17 cellular contexts compared by ENCODE assay signal in the genomic region with DNA sequence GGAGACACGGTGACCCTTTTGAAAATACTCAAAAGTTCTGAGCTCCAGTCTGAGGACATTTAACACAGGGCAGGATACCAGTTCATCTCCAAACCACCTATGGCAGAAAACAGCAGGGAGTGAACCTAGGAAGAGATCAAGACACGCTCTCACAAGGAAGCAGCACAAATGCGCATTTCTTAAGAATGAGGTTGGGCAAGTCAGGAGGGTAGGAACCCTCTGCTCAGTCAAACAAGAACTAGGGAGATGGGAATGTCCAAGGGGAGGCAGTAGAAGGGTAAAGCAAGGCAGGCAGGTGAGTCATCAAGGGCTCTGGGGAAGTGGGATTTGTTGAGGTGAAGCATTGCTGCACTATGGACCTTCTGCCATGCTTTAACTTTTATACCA.
DNase-seq lines count a peak whose midpoint lies in the region; FAIRE-seq and TF ChIP-seq lines count a peak whose summit lies in the region.
"Had no signal": no experiment of that assay in that cellular context is flagged by ENCODE, and none has a peak within 500 bp of the region (broad histone marks: within the 10 kb centered on the region; RNA-seq: fewer than 3 reads in every experiment).

No MANE protein-coding gene starts in this region.

- no peaks in the 10 kb centered on the region for H3K36me3 ChIP-seq in Karpas-422 (ENCODE audit: insufficient read depth, low read length)

- H3K27ac Mint-ChIP-seq in HFFc6 (peak overlapping the region; percentile 47), nephron progenitor cell (peak overlapping the region; percentile 82)
- H3K27ac Mint-ChIP-seq in activated naive CD4-positive, alpha-beta T cell treated with anti-CD3 and anti-CD28 coated beads, Interleukin-2, amount 10 ng/mL, durations not matched to agents 7 days and 5 days = no peak overlapping the region
- H3K27ac Mint-ChIP-seq: B cell; CD4-positive, alpha-beta T cell had no signal

- no peak overlapping the region for H3K9ac ChIP-seq in Karpas-422 (ENCODE audit: low read length)

- TF ChIP-seq CTCF in HFFc6 (IDR thresholded peaks at IDR 0.05) (no peak), choroid plexus epithelial cell (conservative IDR thresholded peaks at IDR 0.05; ENCODE audit: low read depth, low read length) (no peak), nephron progenitor cell (IDR thresholded peaks at IDR 0.05) (no peak)

- DNase-seq in HFFc6 (no peak), RCC 7860 (ENCODE audit: low spot score) (peak; percentile 8), choroid plexus epithelial cell (ENCODE audit: low read depth) (peak; percentile 31), nephron progenitor cell (no peak), DMS153 (lab: John Stamatoyannopoulos, UW) (no peak), AG08395 (ENCODE audit: low spot score) (no peak), Karpas-422 (no peak)
- no peak for DNase-seq in activated naive CD4-positive, alpha-beta T cell treated with anti-CD3 and anti-CD28 coated beads, Interleukin-2, amount 10 ng/mL, durations not matched to agents 7 days and 5 days
- DNase-seq: CD4-positive, alpha-beta T cell; GF-D8; NCI-H1105 treated with DMSO at 0.1 percent for 48 hours; NCI-H187; NCI-H446 had no signal

- peaks cover 20% of the 10 kb centered on the region for H3K36me3 Mint-ChIP-seq in HFFc6 (ENCODE audit: low read depth)
- H3K36me3 Mint-ChIP-seq in nephron progenitor cell (ENCODE audit: low read depth) = peaks cover 14% of the 10 kb centered on the region
- no peaks in the 10 kb centered on the region for H3K36me3 Mint-ChIP-seq in activated naive CD4-positive, alpha-beta T cell treated with anti-CD3 and anti-CD28 coated beads, Interleukin-2, amount 10 ng/mL, durations not matched to agents 7 days and 5 days

- H3K9me3 Mint-ChIP-seq in HFFc6 = peaks cover 10% of the 10 kb centered on the region
- peaks cover 36% of the 10 kb centered on the region for H3K9me3 Mint-ChIP-seq in nephron progenitor cell
- no peaks in the 10 kb centered on the region for H3K9me3 Mint-ChIP-seq in activated naive CD4-positive, alpha-beta T cell treated with anti-CD3 and anti-CD28 coated beads, Interleukin-2, amount 10 ng/mL, durations not matched to agents 7 days and 5 days

- H4K20me1 ChIP-seq in Karpas-422 (ENCODE audit: insufficient read depth, low read depth, low read length) = no peaks in the 10 kb centered on the region

- no peaks in the 10 kb centered on the region for H3K4me1 ChIP-seq in Karpas-422 (ENCODE audit: low read length)

- H3K27me3 Mint-ChIP-seq in HFFc6 (ENCODE audit: insufficient read depth) (no peaks in the 10 kb centered on the region; the same call in 1 of the 2 replicates), nephron progenitor cell (ENCODE audit: low read depth, poor library complexity) (peaks cover 13% of the 10 kb centered on the region)
- H3K27me3 Mint-ChIP-seq in activated naive CD4-positive, alpha-beta T cell treated with anti-CD3 and anti-CD28 coated beads, Interleukin-2, amount 10 ng/mL, durations not matched to agents 7 days and 5 days = peaks cover 4% of the 10 kb centered on the region

- H3K4me3 ChIP-seq in choroid plexus epithelial cell (ENCODE audit: low read depth, low read length) (no peak overlapping the region), Karpas-422 (ENCODE audit: low read length) (no peak overlapping the region)
- H3K4me3 ChIP-seq: K562 had no signal

- H3K27me3 ChIP-seq in Karpas-422 (ENCODE audit: low read length) = no peaks in the 10 kb centered on the region

- no peak overlapping the region for H3K4me2 ChIP-seq in Karpas-422 (ENCODE audit: low read depth, low read length, poor library complexity, severe bottlenecking)

- no peaks in the 10 kb centered on the region for H3K79me2 ChIP-seq in Karpas-422 (ENCODE audit: low read length)

- CTCF ChIA-PET in activated naive CD4-positive, alpha-beta T cell treated with anti-CD3 and anti-CD28 coated beads, Interleukin-2, amount 10 ng/mL, durations not matched to agents 7 days and 5 days (lab: Charles Lee) = no interaction called here

- peaks cover 60% of the 10 kb centered on the region for H3K4me1 Mint-ChIP-seq in HFFc6 (ENCODE audit: low read depth)
- H3K4me1 Mint-ChIP-seq in nephron progenitor cell = peaks cover 54% of the 10 kb centered on the region
- no peaks in the 10 kb centered on the region for H3K4me1 Mint-ChIP-seq in activated naive CD4-positive, alpha-beta T cell treated with anti-CD3 and anti-CD28 coated beads, Interleukin-2, amount 10 ng/mL, durations not matched to agents 7 days and 5 days

- H2AFZ ChIP-seq in Karpas-422 (ENCODE audit: low read length) = no peak overlapping the region

- no peak overlapping the region for H3K4me3 Mint-ChIP-seq in HFFc6
- no peak overlapping the region for H3K4me3 Mint-ChIP-seq in nephron progenitor cell
- no peak overlapping the region for H3K4me3 Mint-ChIP-seq in activated naive CD4-positive, alpha-beta T cell treated with anti-CD3 and anti-CD28 coated beads, Interleukin-2, amount 10 ng/mL, durations not matched to agents 7 days and 5 days
- H3K4me3 Mint-ChIP-seq: B cell; CD4-positive, alpha-beta T cell had no signal

- no peaks in the 10 kb centered on the region for H3K9me3 ChIP-seq in Karpas-422 (ENCODE audit: low read length)

- no peak overlapping the region for H3K27ac ChIP-seq in Karpas-422 (ENCODE audit: low read length)
- H3K27ac ChIP-seq: RWPE1 had no signal

- no peak for FAIRE-seq in RCC 7860 (lab: Jason Lieb, UNC)
- FAIRE-seq: D721Med, K562 had no signal

- no peaks in the 10 kb centered on the region for H3K9me2 ChIP-seq in Karpas-422 (replicated peaks; ENCODE audit: insufficient read depth, low read length)

Comparison
In these comparisons a context has a peak if more than half of its experiments do, and no peak if none do; other contexts are left out.
1. DNase-seq: peak in RCC 7860 (single experiment) and choroid plexus epithelial cell (single experiment); none in HFFc6 (single experiment), nephron progenitor cell (single experiment), DMS153 (single experiment), AG08395 (single experiment), activated naive CD4-positive, alpha-beta T cell treated with anti-CD3 and anti-CD28 coated beads, Interleukin-2, amount 10 ng/mL, durations not matched to agents 7 days and 5 days (single experiment) and Karpas-422 (single experiment).